In genomic region chrX:150365051-150365952, GRCh38 we compare ENCODE assay signal across 8 cellular contexts. TPM values are rescaled to one million over a fixed set of nuclear protein-coding genes. Genes with fewer than 3 reads are reported as not detected.
DNase-seq lines count a peak whose midpoint lies in the region; TF ChIP-seq lines count a peak whose summit lies in the region.

No MANE protein-coding gene starts in this region.

- 49% methylated on average over 10 of the region's 75 CpGs; no CpG with 5 or more reads in 1 of the 2 donors for WGBS in esophagus squamous epithelium, 2 donors

- H3K27ac ChIP-seq in esophagus squamous epithelium = peak overlapping the region; percentile 66 to 92 (median 80)
- peak overlapping the region; percentile 52 to 63 for H3K27ac ChIP-seq in mucosa of rectum (ENCODE audit: low read depth in 2 of 2, low read length in 2 of 2)
- H3K27ac ChIP-seq in stomach smooth muscle (ENCODE audit: low read length) = peak overlapping the region; percentile 84

- H3K36me3 ChIP-seq in esophagus squamous epithelium (no peaks in the 10 kb centered on the region), mucosa of rectum (ENCODE audit: control insufficient read depth in 2 of 2, insufficient read depth in 2 of 2, low read length in 2 of 2) (no peaks in the 10 kb centered on the region), stomach smooth muscle (ENCODE audit: control insufficient read depth in 2 of 2, insufficient read depth in 2 of 2, low read length in 2 of 2) (no peaks in the 10 kb centered on the region)

- H3K4me1 ChIP-seq in esophagus squamous epithelium (peaks cover 0 to 49% (median 0%) of the 10 kb centered on the region in 3 donors), mucosa of rectum (ENCODE audit: control insufficient read depth in 2 of 2, insufficient read depth in 2 of 2, low read length in 2 of 2) (peaks cover 4 to 15% of the 10 kb centered on the region in 2 donors), stomach smooth muscle (ENCODE audit: control insufficient read depth, insufficient read depth, low read length) (peaks cover 13% of the 10 kb centered on the region)

- TF ChIP-seq CTCF in esophagus squamous epithelium (IDR thresholded peaks at IDR 0.05) = peak in 4 of 6 experiments; percentile 49 to 64 (median 56)

- H3K9ac ChIP-seq in mucosa of rectum (ENCODE audit: low read depth in 1 of 2, low read length in 2 of 2) = peak overlapping the region; percentile 14 to 39
- peak overlapping the region; percentile 18 to 51 for H3K9ac ChIP-seq in stomach smooth muscle (ENCODE audit: low read length in 2 of 2)

- H3K9me3 ChIP-seq in esophagus squamous epithelium = no peaks in the 10 kb centered on the region
- H3K9me3 ChIP-seq in mucosa of rectum (ENCODE audit: control insufficient read depth in 2 of 2, low read length in 2 of 2) = no peaks in the 10 kb centered on the region
- no peaks in the 10 kb centered on the region for H3K9me3 ChIP-seq in stomach smooth muscle (ENCODE audit: control insufficient read depth in 2 of 2, low read length in 2 of 2)

- peak in 1 of 4 donors; percentile 28 for TF ChIP-seq POLR2A in esophagus squamous epithelium (IDR thresholded peaks at IDR 0.05)

- intact Hi-C loops in esophagus squamous epithelium (cut with DNase I) = no loop called here

- H3K4me3 ChIP-seq in esophagus squamous epithelium = peak overlapping the region; percentile 44 to 71 (median 54)
- H3K4me3 ChIP-seq in mucosa of rectum (ENCODE audit: low read length in 2 of 2) = peak overlapping the region; percentile 48 to 52
- peak overlapping the region; percentile 37 to 74 for H3K4me3 ChIP-seq in stomach smooth muscle (ENCODE audit: low read length in 2 of 2)

- DNase-seq in NCI-H1417 (lab: John Stamatoyannopoulos, UW) (peak; percentile 65 to 82 (median 66)), NCI-H1417 treated with DMSO at 0.1 percent for 48 hours (lab: John Stamatoyannopoulos, UW) (no peak), NCI-H774 (lab: John Stamatoyannopoulos, UW) (peak; percentile 54), activated T-cell treated with anti-CD3 and anti-CD28 coated beads for 48 hours (ENCODE audit: low read depth) (peak; percentile 62), esophagus squamous epithelium (lab: John Stamatoyannopoulos, UW) (no peak), SIG-M5 treated with dmso at 0.1 percent for 504 hours (lab: John Stamatoyannopoulos, UW; ENCODE audit: unreplicated experiment) (no peak)

- H3K27me3 ChIP-seq in esophagus squamous epithelium = peaks cover 0 to 26% (median 0%) of the 10 kb centered on the region in 4 donors
- peaks cover 10 to 22% of the 10 kb centered on the region in 2 donors for H3K27me3 ChIP-seq in mucosa of rectum (ENCODE audit: control insufficient read depth in 2 of 2, insufficient read depth in 2 of 2, low read length in 2 of 2)
- peaks cover 0 to 7% of the 10 kb centered on the region in 2 donors for H3K27me3 ChIP-seq in stomach smooth muscle (ENCODE audit: control insufficient read depth in 1 of 2, insufficient read depth in 2 of 2, low read length in 2 of 2)

RNA-seq across cellular contexts. Expression of gene MAMLD1, which starts 2.2 kb away (rescaled TPM):
- total RNA-seq in esophagus squamous epithelium = 1 to 10 TPM in 2 of 4 donors, under 1 TPM in 2; 0.23 to 2.1 (median 0.96) TPM

Comparison
In these comparisons a context has a peak if more than half of its experiments do, and no peak if none do; other contexts are left out.
1. DNase-seq: peak in NCI-H1417 (3 of 3), NCI-H774 (single experiment) and activated T-cell treated with anti-CD3 and anti-CD28 coated beads for 48 hours (single experiment); none in NCI-H1417 treated with DMSO at 0.1 percent for 48 hours (single experiment), esophagus squamous epithelium (single experiment) and SIG-M5 treated with dmso at 0.1 percent for 504 hours (single experiment).
2. Peak in every context shown above with its lines, with median percentiles within 50 percentile points of each other: H3K27ac ChIP-seq and H3K4me3 ChIP-seq.